ENCODE assay signal across 17 cellular contexts in the genomic region with DNA sequence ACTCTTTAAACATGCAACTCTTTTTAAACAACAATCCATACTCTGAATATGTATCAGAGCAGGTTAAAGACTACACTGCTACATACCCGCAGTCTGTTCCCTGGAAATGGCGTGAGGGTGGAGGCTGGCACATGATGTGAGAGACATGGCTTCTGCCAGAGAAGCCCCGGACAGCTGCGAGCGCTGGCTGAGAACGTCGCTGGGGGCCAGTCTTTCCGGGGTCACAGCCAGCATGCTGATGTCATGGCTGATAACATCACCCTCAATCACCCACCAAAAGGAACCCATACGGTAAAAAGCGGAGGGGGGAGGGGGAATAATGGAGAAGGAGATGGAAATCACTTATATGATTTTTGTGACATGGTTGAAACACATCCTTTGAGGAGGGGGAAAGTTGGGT. TPM values are rescaled to one million over a fixed set of nuclear protein-coding genes. Genes with fewer than 3 reads are reported as not detected.
A peak's percentile ranks its signal among the peaks of the same experiment; 100 is the strongest.
DNase-seq lines count a peak whose midpoint lies in the region; ATAC-seq and TF ChIP-seq lines count a peak whose summit lies in the region.
"Had no signal": no experiment of that assay in that cellular context is flagged by ENCODE, and none has a peak within 500 bp of the region (broad histone marks: within the 10 kb centered on the region; RNA-seq: fewer than 3 reads in every experiment).

No MANE protein-coding gene starts in this region.

- H3K4me1 ChIP-seq in OCI-LY7 (ENCODE audit: insufficient read depth, low read length, poor library complexity, severe bottlenecking), result no peaks in the 10 kb centered on the region
- H3K4me1 ChIP-seq: SJSA1 had no signal

- no peaks in the 10 kb centered on the region for H3K9me2 ChIP-seq in OCI-LY7 (ENCODE audit: insufficient read depth, low read length)

- TF ChIP-seq CTCF in dorsolateral prefrontal cortex (IDR thresholded peaks at IDR 0.05 in 54 of 56, conservative IDR thresholded peaks at IDR 0.05 in 2 of 56; ENCODE audit: low read depth in 1 of 56, partially characterized antibody in 56 of 56) (no peak), OCI-LY7 (conservative IDR thresholded peaks at IDR 0.05; ENCODE audit: low read length) (no peak)

- no peaks in the 10 kb centered on the region for H4K20me1 ChIP-seq in OCI-LY7 (ENCODE audit: insufficient read depth, low read length)

- H3K4me3 ChIP-seq in dorsolateral prefrontal cortex (peak overlapping the region in 1 of 59 donors; percentile 3), OCI-LY7 (ENCODE audit: low read depth, low read length, poor library complexity, severe bottlenecking) (no peak overlapping the region)
- H3K4me3 ChIP-seq: SJSA1 had no signal

- no peak overlapping the region for H3K4me2 ChIP-seq in OCI-LY7 (ENCODE audit: low read length)
- H3K4me2 ChIP-seq: KMS-11 had no signal

- DNase-seq in amygdala (lab: John Stamatoyannopoulos, UW), result peak in 41 of 56 donors; percentile 17 to 83 (median 53)
- peak in 9 of 10 donors; percentile 12 to 79 (median 72) for DNase-seq in dorsolateral prefrontal cortex
- peak in 8 of 10 donors; percentile 40 to 95 (median 68) for DNase-seq in posterior cingulate gyrus
- no peak for DNase-seq in HK-2 (ENCODE audit: unreplicated experiment)
- no peak for DNase-seq in OCI-LY7 (ENCODE audit: low spot score)
- DNase-seq in central memory CD4-positive, alpha-beta T cell, result no peak
- DNase-seq: CD4-positive, CD25-positive, alpha-beta regulatory T cell; COR-L47; GF-D8; HFFc6; NCI-H1417; NCI-H187 treated with DMSO at 0.1 percent for 48 hours; NCI-H2227 treated with DMSO at 0.1 percent for 48 hours; NCI-H510A treated with DMSO at 0.1 percent for 48 hours had no signal

- no peaks in the 10 kb centered on the region for H3K9me3 ChIP-seq in OCI-LY7 (ENCODE audit: low read length)
- H3K9me3 ChIP-seq: SJSA1 had no signal

- CTCF ChIA-PET in OCI-LY7 (lab: Charles Lee; ENCODE audit: unreplicated experiment), result no interaction called here

- H3K27ac ChIP-seq in dorsolateral prefrontal cortex, result peak overlapping the region in 58 of 59 donors; percentile 17 to 92 (median 82)
- no peak overlapping the region for H3K27ac ChIP-seq in OCI-LY7 (ENCODE audit: low read depth, low read length, poor library complexity, severe bottlenecking)
- H3K27ac ChIP-seq: KMS-11, SJSA1 had no signal

- no peak for ATAC-seq in GM21825 (IDR thresholded peaks at IDR 0.05; ENCODE audit: unreplicated experiment)

- BruUV-seq in OCI-LY7 (replicated peaks; lab: Mats Ljungman, UMichigan), result no TSS peak

- no peak overlapping the region for H2AFZ ChIP-seq in OCI-LY7 (ENCODE audit: low read length)

- POLR2A ChIA-PET in OCI-LY7 (lab: Charles Lee), result no interaction called here

- H3K79me2 ChIP-seq in OCI-LY7 (ENCODE audit: insufficient read depth, low read depth, low read length), result no peaks in the 10 kb centered on the region

- intact Hi-C loops in dorsolateral prefrontal cortex (cut with DNase I) (no loop called here), posterior cingulate gyrus (cut with DNase I) (no loop called here), OCI-LY7 (cut with micrococcal nuclease; ENCODE audit: unreplicated experiment) (no loop called here)

- H3K27me3 ChIP-seq in dorsolateral prefrontal cortex, result no peaks in the 10 kb centered on the region
- H3K27me3 ChIP-seq: SJSA1 had no signal

- no peaks in the 10 kb centered on the region for H3K36me3 ChIP-seq in OCI-LY7 (ENCODE audit: insufficient read depth, low read length)

RNA-seq across cellular contexts. Expression of a gene that starts 29.2 kb away (rescaled TPM):
- total RNA-seq in dorsolateral prefrontal cortex (100 to 1,000 TPM in 36 of 120 experiments, 10 to 100 TPM in 84; 43.1 to 244 (median 83.2) TPM), OCI-LY7 (2022) (6.5 and 7.9 TPM in 2 replicates)
- total RNA-seq in OCI-LY7 (2014; rRNA removed; shearing (Covaris generic)), result 4.9 and 5.7 TPM in 2 replicates

Comparison
In these comparisons a context has a peak if more than half of its experiments do, and no peak if none do; other contexts are left out.
1. DNase-seq: peak in amygdala (41 of 56), dorsolateral prefrontal cortex (9 of 10) and posterior cingulate gyrus (8 of 10); none in HK-2 (single experiment), OCI-LY7 (single experiment) and central memory CD4-positive, alpha-beta T cell (single experiment).
2. RNA of a gene that starts 29.2 kb away (total RNA-seq): 43.1 to 244 TPM in dorsolateral prefrontal cortex; 4.9 to 7.9 TPM in OCI-LY7; every median in the first group is over 4 times any median in the second.